10 cellular contexts compared by ENCODE assay signal in the genomic region with DNA sequence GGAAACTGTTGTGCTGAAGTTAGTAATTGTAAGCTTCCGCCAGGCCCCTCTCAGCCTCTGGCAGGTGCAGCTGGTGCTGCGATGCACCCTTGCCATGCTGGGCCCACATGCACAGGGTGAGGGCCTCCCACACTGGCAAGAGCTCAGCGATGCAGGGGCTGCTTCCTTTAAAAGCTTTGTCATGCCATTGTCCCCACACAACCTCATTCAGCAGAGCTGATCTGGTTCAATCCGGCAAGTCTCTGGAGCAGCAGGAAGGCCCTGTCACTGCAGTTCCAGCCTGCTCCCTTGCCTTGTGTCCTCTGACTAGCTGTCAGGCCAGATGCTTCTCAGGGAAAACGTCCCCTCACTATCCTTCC.
DNase-seq lines count a peak whose midpoint lies in the region; ATAC-seq and TF ChIP-seq lines count a peak whose summit lies in the region.
"Had no signal": no experiment of that assay in that cellular context is flagged by ENCODE, and none has a peak within 500 bp of the region (broad histone marks: within the 10 kb centered on the region; RNA-seq: fewer than 3 reads in every experiment).

No MANE protein-coding gene starts in this region.

- 40% methylated on average over 5 of the region's 5 CpGs for WGBS in right cardiac atrium
- WGBS in sigmoid colon, 2 donors, result 72 to 78% methylated on average over 5 of the region's 5 CpGs

- H3K9me3 ChIP-seq in right cardiac atrium (ENCODE audit: control insufficient read depth, low read length) (no peaks in the 10 kb centered on the region), sigmoid colon (no peaks in the 10 kb centered on the region)
- H3K9me3 ChIP-seq: prostate gland had no signal

- no peak for TF ChIP-seq CTCF in RWPE1 (conservative IDR thresholded peaks at IDR 0.05; ENCODE audit: low read depth)
- no peak for TF ChIP-seq CTCF in sigmoid colon (IDR thresholded peaks at IDR 0.05)

- TF ChIP-seq EP300 in sigmoid colon (IDR thresholded peaks at IDR 0.05), result no peak

- H3K27me3 ChIP-seq in H7 (ENCODE audit: control insufficient read depth, insufficient read depth, low read length) (no peaks in the 10 kb centered on the region), right cardiac atrium (ENCODE audit: control insufficient read depth, insufficient read depth) (no peaks in the 10 kb centered on the region), sigmoid colon (no peaks in the 10 kb centered on the region)

- no peak for TF ChIP-seq POLR2A in sigmoid colon (IDR thresholded peaks at IDR 0.05)

- DNase-seq in H7 (peak; percentile 63), RWPE1 (ENCODE audit: low spot score) (no peak), right cardiac atrium (no peak), sigmoid colon (no peak), NAMALWA (ENCODE audit: low spot score) (no peak)
- no peak for DNase-seq in activated effector memory CD4-positive, alpha-beta T cell treated with anti-CD3 and anti-CD28 coated beads, Interleukin-2, amount 50 U/mL, for 16 hours

- CTCF ChIA-PET in RWPE1 (lab: Yijun Ruan, JAX), result interaction anchor here (0.7 kb wide), 1 partner anchor 209 kb away, joined by 3 read pairs; no protein-coding TSS in a partner anchor

- POLR2A ChIA-PET in RWPE1 (lab: Yijun Ruan, JAX; ENCODE audit: low non-redundant PET), result no interaction called here

- ATAC-seq in right cardiac atrium (peak; percentile 16 to 22), GM19463 (IDR thresholded peaks at IDR 0.05; ENCODE audit: unreplicated experiment) (no peak), HG03432 (IDR thresholded peaks at IDR 0.05; ENCODE audit: unreplicated experiment) (no peak)
- ATAC-seq: HCT116 had no signal

- H3K27ac ChIP-seq in RWPE1 (peak overlapping the region; percentile 41), right cardiac atrium (ENCODE audit: low read length) (peak overlapping the region; percentile 70), sigmoid colon (peak overlapping the region; percentile 58 to 72 (median 69))

- H3K36me3 ChIP-seq in H7 (replicated peaks; ENCODE audit: control insufficient read depth, insufficient read depth, low read length) (peaks cover 2% of the 10 kb centered on the region; the same call in 1 of the 2 replicates), sigmoid colon (peaks cover 0 to 11% (median 2%) of the 10 kb centered on the region in 4 donors)
- H3K36me3 ChIP-seq: prostate gland had no signal

- intact Hi-C loops in right cardiac atrium (cut with DNase I), result no loop called here
- intact Hi-C loops in sigmoid colon (cut with DNase I), result loop anchor here (5.0 kb wide), 1 partner anchor 122 kb away; no protein-coding TSS in a partner anchor

- no peak overlapping the region for H3K4me3 ChIP-seq in H7 (ENCODE audit: insufficient read depth, low read depth, low read length)
- H3K4me3 ChIP-seq in right cardiac atrium (ENCODE audit: low read length), result no peak overlapping the region
- H3K4me3 ChIP-seq in sigmoid colon, result no peak overlapping the region
- H3K4me3 ChIP-seq: prostate gland had no signal

- H3K4me1 ChIP-seq in right cardiac atrium (ENCODE audit: control insufficient read depth, insufficient read depth, low read length) (peaks cover 5% of the 10 kb centered on the region), sigmoid colon (peaks cover 0 to 43% (median 32%) of the 10 kb centered on the region in 4 donors)
- H3K4me1 ChIP-seq: prostate gland had no signal

Comparison
In these comparisons a context has a peak if more than half of its experiments do, and no peak if none do; other contexts are left out.
1. ATAC-seq: peak in right cardiac atrium (2 of 2); none in GM19463 (single experiment) and HG03432 (single experiment).
2. Peak in every context shown above with its lines, with median percentiles within 50 percentile points of each other: H3K27ac ChIP-seq.